Comparison of ENCODE assay signal across 1 cellular context in the genomic region with DNA sequence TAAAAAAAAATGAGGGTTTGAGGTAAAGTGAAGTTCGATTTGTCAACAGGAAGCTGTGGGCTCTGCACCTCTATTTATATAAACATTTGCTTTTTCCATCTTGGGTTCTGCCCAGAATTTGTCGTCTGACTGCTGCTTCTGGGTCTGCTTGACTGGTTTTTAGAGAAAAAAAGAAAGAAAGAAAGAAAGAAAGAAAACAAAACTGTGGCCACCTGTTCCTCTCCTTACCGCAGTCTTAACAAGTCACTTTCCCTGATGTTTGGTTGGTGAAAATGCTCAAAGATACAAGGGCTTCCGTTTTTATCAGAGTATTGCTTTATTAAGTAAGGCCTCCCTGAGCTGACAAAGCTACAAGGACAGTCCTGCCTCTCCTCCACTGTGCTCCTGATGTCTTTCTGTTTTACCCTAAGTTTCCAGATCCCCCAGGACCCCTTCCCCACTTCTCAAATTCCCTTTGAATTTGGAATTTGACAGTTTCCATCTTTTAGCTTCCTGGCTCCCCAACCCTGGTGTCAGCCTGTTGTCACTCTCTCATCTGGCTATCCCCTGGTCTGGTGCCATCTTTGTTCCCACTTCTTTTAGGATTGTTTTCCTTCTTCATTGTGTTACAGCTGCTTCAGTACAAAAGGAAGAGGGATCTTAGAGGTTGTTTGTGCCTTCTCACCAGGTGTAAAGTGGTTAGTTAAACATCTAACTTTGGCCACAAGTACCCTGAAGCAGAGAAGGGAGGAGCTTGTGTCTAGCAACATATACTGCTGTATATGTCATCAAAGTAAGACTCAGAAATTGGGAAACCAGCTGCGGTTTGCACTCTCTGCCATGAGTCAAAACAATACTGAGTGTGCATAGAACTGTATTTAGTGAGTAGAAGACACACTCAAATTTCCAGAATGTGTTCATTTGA.
TF ChIP-seq lines count a peak whose summit lies in the region.

No MANE protein-coding gene starts in this region.

TF ChIP-seq in GM12878, 131 proteins besides CTCF, POLR2A, EP300 and RAD21 (continued from another document and continues in another):
- TF ChIP-seq, protein P1, sequence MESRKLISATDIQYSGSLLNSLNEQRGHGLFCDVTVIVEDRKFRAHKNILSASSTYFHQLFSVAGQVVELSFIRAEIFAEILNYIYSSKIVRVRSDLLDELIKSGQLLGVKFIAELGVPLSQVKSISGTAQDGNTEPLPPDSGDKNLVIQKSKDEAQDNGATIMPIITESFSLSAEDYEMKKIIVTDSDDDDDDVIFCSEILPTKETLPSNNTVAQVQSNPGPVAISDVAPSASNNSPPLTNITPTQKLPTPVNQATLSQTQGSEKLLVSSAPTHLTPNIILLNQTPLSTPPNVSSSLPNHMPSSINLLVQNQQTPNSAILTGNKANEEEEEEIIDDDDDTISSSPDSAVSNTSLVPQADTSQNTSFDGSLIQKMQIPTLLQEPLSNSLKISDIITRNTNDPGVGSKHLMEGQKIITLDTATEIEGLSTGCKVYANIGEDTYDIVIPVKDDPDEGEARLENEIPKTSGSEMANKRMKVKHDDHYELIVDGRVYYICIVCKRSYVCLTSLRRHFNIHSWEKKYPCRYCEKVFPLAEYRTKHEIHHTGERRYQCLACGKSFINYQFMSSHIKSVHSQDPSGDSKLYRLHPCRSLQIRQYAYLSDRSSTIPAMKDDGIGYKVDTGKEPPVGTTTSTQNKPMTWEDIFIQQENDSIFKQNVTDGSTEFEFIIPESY (IDR thresholded peaks at IDR 0.05), result no peak
- no peak for TF ChIP-seq SREBF1 (IDR thresholded peaks at IDR 0.05; ENCODE audit: low read length)
- 0 out of 2 replicates have a peak, but pooled peaks have one; percentile 63 for TF ChIP-seq CBX5 (IDR thresholded peaks at IDR 0.05; ENCODE audit: low read depth)
- TF ChIP-seq KDM1A (IDR thresholded peaks at IDR 0.05; ENCODE audit: borderline replicate concordance), result no peak
- TF ChIP-seq BHLHE40 (IDR thresholded peaks at IDR 0.05; ENCODE audit: borderline replicate concordance in 1 of 2, low read depth in 2 of 2, low read length in 1 of 2), result peak; percentile 61 to 65
- TF ChIP-seq, protein P2, sequence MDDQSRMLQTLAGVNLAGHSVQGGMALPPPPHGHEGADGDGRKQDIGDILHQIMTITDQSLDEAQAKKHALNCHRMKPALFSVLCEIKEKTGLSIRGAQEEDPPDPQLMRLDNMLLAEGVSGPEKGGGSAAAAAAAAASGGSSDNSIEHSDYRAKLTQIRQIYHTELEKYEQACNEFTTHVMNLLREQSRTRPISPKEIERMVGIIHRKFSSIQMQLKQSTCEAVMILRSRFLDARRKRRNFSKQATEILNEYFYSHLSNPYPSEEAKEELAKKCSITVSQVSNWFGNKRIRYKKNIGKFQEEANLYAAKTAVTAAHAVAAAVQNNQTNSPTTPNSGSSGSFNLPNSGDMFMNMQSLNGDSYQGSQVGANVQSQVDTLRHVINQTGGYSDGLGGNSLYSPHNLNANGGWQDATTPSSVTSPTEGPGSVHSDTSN (IDR thresholded peaks at IDR 0.05; ENCODE audit: insufficient replicate concordance, low read depth, low read length), result no peak
- no peak for TF ChIP-seq FOXK2 (IDR thresholded peaks at IDR 0.05)
- TF ChIP-seq ZNF24 (IDR thresholded peaks at IDR 0.05), result no peak
- TF ChIP-seq SPI1 (IDR thresholded peaks at IDR 0.05; ENCODE audit: borderline replicate concordance, insufficient read depth, low read depth, low read length), result peak; percentile 29; the same call in 1 of the 2 replicates
- TF ChIP-seq SMARCA5 (IDR thresholded peaks at IDR 0.05), result peak; percentile 86; the same call in 1 of the 2 replicates
- peak; percentile 98 for TF ChIP-seq DPF2 (IDR thresholded peaks at IDR 0.05)
- no peak for TF ChIP-seq ESRRA (IDR thresholded peaks at IDR 0.05; ENCODE audit: low read length)
- TF ChIP-seq IKZF2 (IDR thresholded peaks at IDR 0.05), result peak; percentile 96 to 98
- 0 out of 2 replicates have a peak, but pooled peaks have one; percentile 70 for TF ChIP-seq NBN (IDR thresholded peaks at IDR 0.05)
- TF ChIP-seq POLR2AphosphoS2 (IDR thresholded peaks at IDR 0.05; ENCODE audit: low read depth, low read length), result no peak
- TF ChIP-seq CHD4 (IDR thresholded peaks at IDR 0.05), result no peak; the same call in 1 of the 2 replicates
- TF ChIP-seq, protein P3, sequence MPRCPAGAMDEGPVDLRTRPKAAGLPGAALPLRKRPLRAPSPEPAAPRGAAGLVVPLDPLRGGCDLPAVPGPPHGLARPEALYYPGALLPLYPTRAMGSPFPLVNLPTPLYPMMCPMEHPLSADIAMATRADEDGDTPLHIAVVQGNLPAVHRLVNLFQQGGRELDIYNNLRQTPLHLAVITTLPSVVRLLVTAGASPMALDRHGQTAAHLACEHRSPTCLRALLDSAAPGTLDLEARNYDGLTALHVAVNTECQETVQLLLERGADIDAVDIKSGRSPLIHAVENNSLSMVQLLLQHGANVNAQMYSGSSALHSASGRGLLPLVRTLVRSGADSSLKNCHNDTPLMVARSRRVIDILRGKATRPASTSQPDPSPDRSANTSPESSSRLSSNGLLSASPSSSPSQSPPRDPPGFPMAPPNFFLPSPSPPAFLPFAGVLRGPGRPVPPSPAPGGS (IDR thresholded peaks at IDR 0.05; ENCODE audit: borderline replicate concordance, insufficient read depth, low read depth, low read length, poor library complexity, severe bottlenecking), result no peak
- TF ChIP-seq CREB1 (IDR thresholded peaks at IDR 0.05; ENCODE audit: low read depth), result peak; percentile 85
- TF ChIP-seq NR2C1 (IDR thresholded peaks at IDR 0.05), result no peak
- TF ChIP-seq EED (IDR thresholded peaks at IDR 0.05; ENCODE audit: low read depth), result peak; percentile 70
- TF ChIP-seq, protein P4, sequence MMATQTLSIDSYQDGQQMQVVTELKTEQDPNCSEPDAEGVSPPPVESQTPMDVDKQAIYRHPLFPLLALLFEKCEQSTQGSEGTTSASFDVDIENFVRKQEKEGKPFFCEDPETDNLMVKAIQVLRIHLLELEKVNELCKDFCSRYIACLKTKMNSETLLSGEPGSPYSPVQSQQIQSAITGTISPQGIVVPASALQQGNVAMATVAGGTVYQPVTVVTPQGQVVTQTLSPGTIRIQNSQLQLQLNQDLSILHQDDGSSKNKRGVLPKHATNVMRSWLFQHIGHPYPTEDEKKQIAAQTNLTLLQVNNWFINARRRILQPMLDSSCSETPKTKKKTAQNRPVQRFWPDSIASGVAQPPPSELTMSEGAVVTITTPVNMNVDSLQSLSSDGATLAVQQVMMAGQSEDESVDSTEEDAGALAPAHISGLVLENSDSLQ (IDR thresholded peaks at IDR 0.05), result 0 out of 2 replicates have a peak, but pooled peaks have one; percentile 31
- TF ChIP-seq, protein P5, sequence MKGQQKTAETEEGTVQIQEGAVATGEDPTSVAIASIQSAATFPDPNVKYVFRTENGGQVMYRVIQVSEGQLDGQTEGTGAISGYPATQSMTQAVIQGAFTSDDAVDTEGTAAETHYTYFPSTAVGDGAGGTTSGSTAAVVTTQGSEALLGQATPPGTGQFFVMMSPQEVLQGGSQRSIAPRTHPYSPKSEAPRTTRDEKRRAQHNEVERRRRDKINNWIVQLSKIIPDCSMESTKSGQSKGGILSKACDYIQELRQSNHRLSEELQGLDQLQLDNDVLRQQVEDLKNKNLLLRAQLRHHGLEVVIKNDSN (IDR thresholded peaks at IDR 0.05; ENCODE audit: borderline replicate concordance, extremely low read length, insufficient read depth, low read depth, low read length), result no peak
- TF ChIP-seq, protein P6, sequence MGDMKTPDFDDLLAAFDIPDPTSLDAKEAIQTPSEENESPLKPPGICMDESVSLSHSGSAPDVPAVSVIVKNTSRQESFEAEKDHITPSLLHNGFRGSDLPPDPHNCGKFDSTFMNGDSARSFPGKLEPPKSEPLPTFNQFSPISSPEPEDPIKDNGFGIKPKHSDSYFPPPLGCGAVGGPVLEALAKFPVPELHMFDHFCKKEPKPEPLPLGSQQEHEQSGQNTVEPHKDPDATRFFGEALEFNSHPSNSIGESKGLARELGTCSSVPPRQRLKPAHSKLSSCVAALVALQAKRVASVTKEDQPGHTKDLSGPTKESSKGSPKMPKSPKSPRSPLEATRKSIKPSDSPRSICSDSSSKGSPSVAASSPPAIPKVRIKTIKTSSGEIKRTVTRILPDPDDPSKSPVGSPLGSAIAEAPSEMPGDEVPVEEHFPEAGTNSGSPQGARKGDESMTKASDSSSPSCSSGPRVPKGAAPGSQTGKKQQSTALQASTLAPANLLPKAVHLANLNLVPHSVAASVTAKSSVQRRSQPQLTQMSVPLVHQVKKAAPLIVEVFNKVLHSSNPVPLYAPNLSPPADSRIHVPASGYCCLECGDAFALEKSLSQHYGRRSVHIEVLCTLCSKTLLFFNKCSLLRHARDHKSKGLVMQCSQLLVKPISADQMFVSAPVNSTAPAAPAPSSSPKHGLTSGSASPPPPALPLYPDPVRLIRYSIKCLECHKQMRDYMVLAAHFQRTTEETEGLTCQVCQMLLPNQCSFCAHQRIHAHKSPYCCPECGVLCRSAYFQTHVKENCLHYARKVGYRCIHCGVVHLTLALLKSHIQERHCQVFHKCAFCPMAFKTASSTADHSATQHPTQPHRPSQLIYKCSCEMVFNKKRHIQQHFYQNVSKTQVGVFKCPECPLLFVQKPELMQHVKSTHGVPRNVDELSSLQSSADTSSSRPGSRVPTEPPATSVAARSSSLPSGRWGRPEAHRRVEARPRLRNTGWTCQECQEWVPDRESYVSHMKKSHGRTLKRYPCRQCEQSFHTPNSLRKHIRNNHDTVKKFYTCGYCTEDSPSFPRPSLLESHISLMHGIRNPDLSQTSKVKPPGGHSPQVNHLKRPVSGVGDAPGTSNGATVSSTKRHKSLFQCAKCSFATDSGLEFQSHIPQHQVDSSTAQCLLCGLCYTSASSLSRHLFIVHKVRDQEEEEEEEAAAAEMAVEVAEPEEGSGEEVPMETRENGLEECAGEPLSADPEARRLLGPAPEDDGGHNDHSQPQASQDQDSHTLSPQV (IDR thresholded peaks at IDR 0.05), result no peak
- TF ChIP-seq, protein P7, sequence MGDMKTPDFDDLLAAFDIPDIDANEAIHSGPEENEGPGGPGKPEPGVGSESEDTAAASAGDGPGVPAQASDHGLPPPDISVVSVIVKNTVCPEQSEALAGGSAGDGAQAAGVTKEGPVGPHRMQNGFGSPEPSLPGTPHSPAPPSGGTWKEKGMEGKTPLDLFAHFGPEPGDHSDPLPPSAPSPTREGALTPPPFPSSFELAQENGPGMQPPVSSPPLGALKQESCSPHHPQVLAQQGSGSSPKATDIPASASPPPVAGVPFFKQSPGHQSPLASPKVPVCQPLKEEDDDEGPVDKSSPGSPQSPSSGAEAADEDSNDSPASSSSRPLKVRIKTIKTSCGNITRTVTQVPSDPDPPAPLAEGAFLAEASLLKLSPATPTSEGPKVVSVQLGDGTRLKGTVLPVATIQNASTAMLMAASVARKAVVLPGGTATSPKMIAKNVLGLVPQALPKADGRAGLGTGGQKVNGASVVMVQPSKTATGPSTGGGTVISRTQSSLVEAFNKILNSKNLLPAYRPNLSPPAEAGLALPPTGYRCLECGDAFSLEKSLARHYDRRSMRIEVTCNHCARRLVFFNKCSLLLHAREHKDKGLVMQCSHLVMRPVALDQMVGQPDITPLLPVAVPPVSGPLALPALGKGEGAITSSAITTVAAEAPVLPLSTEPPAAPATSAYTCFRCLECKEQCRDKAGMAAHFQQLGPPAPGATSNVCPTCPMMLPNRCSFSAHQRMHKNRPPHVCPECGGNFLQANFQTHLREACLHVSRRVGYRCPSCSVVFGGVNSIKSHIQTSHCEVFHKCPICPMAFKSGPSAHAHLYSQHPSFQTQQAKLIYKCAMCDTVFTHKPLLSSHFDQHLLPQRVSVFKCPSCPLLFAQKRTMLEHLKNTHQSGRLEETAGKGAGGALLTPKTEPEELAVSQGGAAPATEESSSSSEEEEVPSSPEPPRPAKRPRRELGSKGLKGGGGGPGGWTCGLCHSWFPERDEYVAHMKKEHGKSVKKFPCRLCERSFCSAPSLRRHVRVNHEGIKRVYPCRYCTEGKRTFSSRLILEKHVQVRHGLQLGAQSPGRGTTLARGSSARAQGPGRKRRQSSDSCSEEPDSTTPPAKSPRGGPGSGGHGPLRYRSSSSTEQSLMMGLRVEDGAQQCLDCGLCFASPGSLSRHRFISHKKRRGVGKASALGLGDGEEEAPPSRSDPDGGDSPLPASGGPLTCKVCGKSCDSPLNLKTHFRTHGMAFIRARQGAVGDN (IDR thresholded peaks at IDR 0.05), result no peak
- TF ChIP-seq JUNB (IDR thresholded peaks at IDR 0.05), result peak; percentile 94
- TF ChIP-seq, protein P8, sequence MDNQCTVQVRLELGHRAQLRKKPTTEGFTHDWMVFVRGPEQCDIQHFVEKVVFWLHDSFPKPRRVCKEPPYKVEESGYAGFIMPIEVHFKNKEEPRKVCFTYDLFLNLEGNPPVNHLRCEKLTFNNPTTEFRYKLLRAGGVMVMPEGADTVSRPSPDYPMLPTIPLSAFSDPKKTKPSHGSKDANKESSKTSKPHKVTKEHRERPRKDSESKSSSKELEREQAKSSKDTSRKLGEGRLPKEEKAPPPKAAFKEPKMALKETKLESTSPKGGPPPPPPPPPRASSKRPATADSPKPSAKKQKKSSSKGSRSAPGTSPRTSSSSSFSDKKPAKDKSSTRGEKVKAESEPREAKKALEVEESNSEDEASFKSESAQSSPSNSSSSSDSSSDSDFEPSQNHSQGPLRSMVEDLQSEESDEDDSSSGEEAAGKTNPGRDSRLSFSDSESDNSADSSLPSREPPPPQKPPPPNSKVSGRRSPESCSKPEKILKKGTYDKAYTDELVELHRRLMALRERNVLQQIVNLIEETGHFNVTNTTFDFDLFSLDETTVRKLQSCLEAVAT (IDR thresholded peaks at IDR 0.05), result peak; percentile 69
- TF ChIP-seq ZNF217 (IDR thresholded peaks at IDR 0.05), result peak; percentile 80; the same call in 1 of the 2 replicates
- TF ChIP-seq, protein P9, sequence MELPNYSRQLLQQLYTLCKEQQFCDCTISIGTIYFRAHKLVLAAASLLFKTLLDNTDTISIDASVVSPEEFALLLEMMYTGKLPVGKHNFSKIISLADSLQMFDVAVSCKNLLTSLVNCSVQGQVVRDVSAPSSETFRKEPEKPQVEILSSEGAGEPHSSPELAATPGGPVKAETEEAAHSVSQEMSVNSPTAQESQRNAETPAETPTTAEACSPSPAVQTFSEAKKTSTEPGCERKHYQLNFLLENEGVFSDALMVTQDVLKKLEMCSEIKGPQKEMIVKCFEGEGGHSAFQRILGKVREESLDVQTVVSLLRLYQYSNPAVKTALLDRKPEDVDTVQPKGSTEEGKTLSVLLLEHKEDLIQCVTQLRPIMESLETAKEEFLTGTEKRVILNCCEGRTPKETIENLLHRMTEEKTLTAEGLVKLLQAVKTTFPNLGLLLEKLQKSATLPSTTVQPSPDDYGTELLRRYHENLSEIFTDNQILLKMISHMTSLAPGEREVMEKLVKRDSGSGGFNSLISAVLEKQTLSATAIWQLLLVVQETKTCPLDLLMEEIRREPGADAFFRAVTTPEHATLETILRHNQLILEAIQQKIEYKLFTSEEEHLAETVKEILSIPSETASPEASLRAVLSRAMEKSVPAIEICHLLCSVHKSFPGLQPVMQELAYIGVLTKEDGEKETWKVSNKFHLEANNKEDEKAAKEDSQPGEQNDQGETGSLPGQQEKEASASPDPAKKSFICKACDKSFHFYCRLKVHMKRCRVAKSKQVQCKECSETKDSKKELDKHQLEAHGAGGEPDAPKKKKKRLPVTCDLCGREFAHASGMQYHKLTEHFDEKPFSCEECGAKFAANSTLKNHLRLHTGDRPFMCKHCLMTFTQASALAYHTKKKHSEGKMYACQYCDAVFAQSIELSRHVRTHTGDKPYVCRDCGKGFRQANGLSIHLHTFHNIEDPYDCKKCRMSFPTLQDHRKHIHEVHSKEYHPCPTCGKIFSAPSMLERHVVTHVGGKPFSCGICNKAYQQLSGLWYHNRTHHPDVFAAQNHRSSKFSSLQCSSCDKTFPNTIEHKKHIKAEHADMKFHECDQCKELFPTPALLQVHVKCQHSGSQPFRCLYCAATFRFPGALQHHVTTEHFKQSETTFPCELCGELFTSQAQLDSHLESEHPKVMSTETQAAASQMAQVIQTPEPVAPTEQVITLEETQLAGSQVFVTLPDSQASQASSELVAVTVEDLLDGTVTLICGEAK (IDR thresholded peaks at IDR 0.05; ENCODE audit: borderline replicate concordance), result no peak
- TF ChIP-seq MYC (IDR thresholded peaks at IDR 0.05; ENCODE audit: insufficient read depth, insufficient read length, insufficient replicate concordance, low read length, severe bottlenecking), result no peak
- TF ChIP-seq PML (IDR thresholded peaks at IDR 0.05; ENCODE audit: low read length), result 0 out of 2 replicates have a peak, but pooled peaks have one; percentile 40
- 0 out of 2 replicates have a peak, but pooled peaks have one; percentile 52 for TF ChIP-seq ASH2L (IDR thresholded peaks at IDR 0.05; ENCODE audit: borderline replicate concordance, low read depth)
